Comparison of ENCODE assay signal across 18 cellular contexts in the genomic region with DNA sequence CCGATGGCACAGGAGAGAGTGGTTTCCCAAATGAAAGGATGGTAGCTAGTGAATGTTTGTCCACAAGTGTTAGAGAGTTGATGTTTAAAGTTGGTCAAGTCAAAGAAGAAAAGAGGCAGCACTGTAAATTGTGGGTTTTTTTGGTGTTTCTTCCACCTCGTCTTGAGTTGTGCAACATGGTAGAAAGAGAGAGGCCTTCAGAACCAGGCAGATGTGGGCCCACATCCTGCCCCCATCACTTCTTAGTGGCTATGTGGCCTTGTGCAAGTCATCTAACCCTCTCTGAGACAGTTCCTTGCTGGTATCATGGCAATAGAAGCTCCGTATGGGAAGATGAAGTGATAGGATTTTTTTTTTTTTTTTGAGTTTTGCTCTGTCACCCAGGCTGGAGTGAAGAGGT.
A peak's percentile ranks its signal among the peaks of the same experiment; 100 is the strongest.
DNase-seq lines count a peak whose midpoint lies in the region; ATAC-seq and TF ChIP-seq lines count a peak whose summit lies in the region.
"Had no signal": no experiment of that assay in that cellular context is flagged by ENCODE, and none has a peak within 500 bp of the region (broad histone marks: within the 10 kb centered on the region; RNA-seq: fewer than 3 reads in every experiment).

No MANE protein-coding gene starts in this region.

- H3K4me1 Mint-ChIP-seq in activated naive CD4-positive, alpha-beta T cell treated with anti-CD3 and anti-CD28 coated beads for 36 hours (ENCODE audit: low read depth) = peaks cover 36% of the 10 kb centered on the region
- H3K4me1 Mint-ChIP-seq in activated CD4-positive, alpha-beta memory T cell treated with anti-CD3 and anti-CD28 coated beads for 36 hours (ENCODE audit: low read depth) = peaks cover 39% of the 10 kb centered on the region
- H3K4me1 Mint-ChIP-seq in natural killer cell (peaks cover 61 to 70% of the 10 kb centered on the region in 2 donors), nephron progenitor cell (peaks cover 11% of the 10 kb centered on the region)

- intact Hi-C loops in activated naive CD4-positive, alpha-beta T cell treated with anti-CD3 and anti-CD28 coated beads for 36 hours (cut with micrococcal nuclease) = loop anchor here (5.0 kb wide), 1 partner anchor 45 kb away; no protein-coding TSS in a partner anchor
- intact Hi-C loops in activated CD4-positive, alpha-beta memory T cell treated with anti-CD3 and anti-CD28 coated beads for 36 hours (cut with micrococcal nuclease) = loop anchor here (5.0 kb wide), 2 partner anchors 130 to 300 kb away; a partner anchor contains a TSS
- intact Hi-C loops in natural killer cell (cut with micrococcal nuclease) = loop anchor here (2.0 kb wide), 1 partner anchor 266 kb away; no protein-coding TSS in a partner anchor

- DNase-seq in activated naive CD4-positive, alpha-beta T cell treated with anti-CD3 and anti-CD28 coated beads for 36 hours = peak; percentile 9
- DNase-seq in activated naive CD4-positive, alpha-beta T cell treated with anti-CD3 and anti-CD28 coated beads, Interleukin-2, amount 50 U/mL, for 16 hours = no peak
- DNase-seq in Kasumi-1 (lab: John Stamatoyannopoulos, UW) (peak; percentile 12 to 18), natural killer cell (no peak), nephron progenitor cell (no peak), HEK293T (ENCODE audit: extremely low spot score) (no peak)
- DNase-seq in activated CD4-positive, alpha-beta memory T cell treated with anti-CD3 and anti-CD28 coated beads for 36 hours = peak; percentile 43
- DNase-seq: activated CD4-positive, alpha-beta T cell treated with anti-CD3 and anti-CD28 coated beads, Interleukin-2, amount 50 U/mL, for 1 hour; activated effector memory CD4-positive, alpha-beta T cell treated with anti-CD3 and anti-CD28 coated beads, Interleukin-2, amount 50 U/mL, for 16 hours; brain microvascular endothelial cell; Calu3; foreskin fibroblast; GDM1; NCI-H2081 treated with DMSO at 0.1 percent for 48 hours; NCI-H748 treated with DMSO at 0.1 percent for 48 hours; uterus had no signal

- ATAC-seq in natural killer cell (peak in 2 of 3 donors; percentile 9 to 34), HG03196 (IDR thresholded peaks at IDR 0.05; ENCODE audit: unreplicated experiment) (no peak)

- CTCF ChIA-PET in activated naive CD4-positive, alpha-beta T cell treated with anti-CD3 and anti-CD28 coated beads for 36 hours (lab: Charles Lee) = no interaction called here
- CTCF ChIA-PET in activated CD4-positive, alpha-beta memory T cell treated with anti-CD3 and anti-CD28 coated beads for 36 hours (lab: Charles Lee) = interaction anchor here (0.6 kb wide), 1 partner anchor 57 kb away, joined by 3 read pairs; no protein-coding TSS in a partner anchor
- CTCF ChIA-PET in HEK293T (lab: Yijun Ruan, JAX) = interaction anchor here (0.6 kb wide), 1 partner anchor 396 kb away, joined by 3 read pairs; no protein-coding TSS in a partner anchor

- TF ChIP-seq CTCF in natural killer cell (IDR thresholded peaks at IDR 0.05) (no peak), nephron progenitor cell (IDR thresholded peaks at IDR 0.05) (no peak)

- POLR2A ChIA-PET in activated CD4-positive, alpha-beta memory T cell treated with anti-CD3 and anti-CD28 coated beads for 36 hours (lab: Charles Lee) = no interaction called here
- POLR2A ChIA-PET in HEK293T (lab: Yijun Ruan, JAX) = no interaction called here

- no peak overlapping the region for H3K4me3 Mint-ChIP-seq in activated naive CD4-positive, alpha-beta T cell treated with anti-CD3 and anti-CD28 coated beads for 36 hours
- no peak overlapping the region for H3K4me3 Mint-ChIP-seq in activated CD4-positive, alpha-beta memory T cell treated with anti-CD3 and anti-CD28 coated beads for 36 hours
- H3K4me3 Mint-ChIP-seq in natural killer cell = peak overlapping the region; percentile 40
- no peak overlapping the region for H3K4me3 Mint-ChIP-seq in nephron progenitor cell

- no peak overlapping the region for H3K27ac Mint-ChIP-seq in activated naive CD4-positive, alpha-beta T cell treated with anti-CD3 and anti-CD28 coated beads for 36 hours
- H3K27ac Mint-ChIP-seq in activated CD4-positive, alpha-beta memory T cell treated with anti-CD3 and anti-CD28 coated beads for 36 hours = peak overlapping the region; percentile 63
- peak overlapping the region; percentile 90 to 93 for H3K27ac Mint-ChIP-seq in natural killer cell
- H3K27ac Mint-ChIP-seq in nephron progenitor cell = no peak overlapping the region
- H3K27ac Mint-ChIP-seq: progenitor cell of endocrine pancreas had no signal

- H3K9me3 Mint-ChIP-seq in activated naive CD4-positive, alpha-beta T cell treated with anti-CD3 and anti-CD28 coated beads for 36 hours = peaks cover 2% of the 10 kb centered on the region
- peaks cover 2% of the 10 kb centered on the region for H3K9me3 Mint-ChIP-seq in activated CD4-positive, alpha-beta memory T cell treated with anti-CD3 and anti-CD28 coated beads for 36 hours
- H3K9me3 Mint-ChIP-seq in natural killer cell (peaks cover 8 to 9% of the 10 kb centered on the region in 2 donors), nephron progenitor cell (peaks cover 4% of the 10 kb centered on the region)

- H3K36me3 Mint-ChIP-seq in activated naive CD4-positive, alpha-beta T cell treated with anti-CD3 and anti-CD28 coated beads for 36 hours (ENCODE audit: low read depth) = peaks cover 3% of the 10 kb centered on the region
- H3K36me3 Mint-ChIP-seq in activated CD4-positive, alpha-beta memory T cell treated with anti-CD3 and anti-CD28 coated beads for 36 hours = peaks cover 2% of the 10 kb centered on the region
- peaks cover 16% of the 10 kb centered on the region for H3K36me3 Mint-ChIP-seq in natural killer cell
- no peaks in the 10 kb centered on the region for H3K36me3 Mint-ChIP-seq in nephron progenitor cell (ENCODE audit: low read depth)

- H3K27me3 Mint-ChIP-seq in activated naive CD4-positive, alpha-beta T cell treated with anti-CD3 and anti-CD28 coated beads for 36 hours (ENCODE audit: low read depth) = peaks cover 3% of the 10 kb centered on the region
- H3K27me3 Mint-ChIP-seq in activated CD4-positive, alpha-beta memory T cell treated with anti-CD3 and anti-CD28 coated beads for 36 hours = peaks cover 4% of the 10 kb centered on the region
- H3K27me3 Mint-ChIP-seq in natural killer cell (ENCODE audit: low read depth in 2 of 2) (no peaks in the 10 kb centered on the region), nephron progenitor cell (ENCODE audit: low read depth, poor library complexity) (peaks cover 4% of the 10 kb centered on the region)
- H3K27me3 Mint-ChIP-seq: progenitor cell of endocrine pancreas had no signal

TF ChIP-seq in HEK293T, 16 proteins besides CTCF, POLR2A, EP300 and RAD21:
- no peak for TF ChIP-seq ARNT (IDR thresholded peaks at IDR 0.05)
- TF ChIP-seq SUZ12 (IDR thresholded peaks at IDR 0.05) = no peak
- no peak for TF ChIP-seq TARDBP (IDR thresholded peaks at IDR 0.05)
- no peak for TF ChIP-seq FOXK2 (IDR thresholded peaks at IDR 0.05)
- no peak for TF ChIP-seq L3MBTL2 (conservative IDR thresholded peaks at IDR 0.05)
- no peak for TF ChIP-seq ZNF384 (IDR thresholded peaks at IDR 0.05)
- TF ChIP-seq FOXA1 (IDR thresholded peaks at IDR 0.05) = no peak
- TF ChIP-seq FOXM1 (IDR thresholded peaks at IDR 0.05; ENCODE audit: borderline replicate concordance) = no peak
- TF ChIP-seq, protein P1, sequence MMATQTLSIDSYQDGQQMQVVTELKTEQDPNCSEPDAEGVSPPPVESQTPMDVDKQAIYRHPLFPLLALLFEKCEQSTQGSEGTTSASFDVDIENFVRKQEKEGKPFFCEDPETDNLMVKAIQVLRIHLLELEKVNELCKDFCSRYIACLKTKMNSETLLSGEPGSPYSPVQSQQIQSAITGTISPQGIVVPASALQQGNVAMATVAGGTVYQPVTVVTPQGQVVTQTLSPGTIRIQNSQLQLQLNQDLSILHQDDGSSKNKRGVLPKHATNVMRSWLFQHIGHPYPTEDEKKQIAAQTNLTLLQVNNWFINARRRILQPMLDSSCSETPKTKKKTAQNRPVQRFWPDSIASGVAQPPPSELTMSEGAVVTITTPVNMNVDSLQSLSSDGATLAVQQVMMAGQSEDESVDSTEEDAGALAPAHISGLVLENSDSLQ (IDR thresholded peaks at IDR 0.05) = no peak
- TF ChIP-seq CTBP1 (IDR thresholded peaks at IDR 0.05; ENCODE audit: borderline replicate concordance) = no peak
- TF ChIP-seq SP1 (IDR thresholded peaks at IDR 0.05) = no peak
- TF ChIP-seq LEF1 (IDR thresholded peaks at IDR 0.05; ENCODE audit: borderline replicate concordance) = no peak

Comparison
In these comparisons a context has a peak if more than half of its experiments do, and no peak if none do; other contexts are left out.
1. DNase-seq: peak in activated naive CD4-positive, alpha-beta T cell treated with anti-CD3 and anti-CD28 coated beads for 36 hours (single experiment), Kasumi-1 (2 of 2) and activated CD4-positive, alpha-beta memory T cell treated with anti-CD3 and anti-CD28 coated beads for 36 hours (single experiment); none in activated naive CD4-positive, alpha-beta T cell treated with anti-CD3 and anti-CD28 coated beads, Interleukin-2, amount 50 U/mL, for 16 hours (single experiment), natural killer cell (single experiment), nephron progenitor cell (single experiment) and HEK293T (single experiment).
2. H3K27ac Mint-ChIP-seq: peak in activated CD4-positive, alpha-beta memory T cell treated with anti-CD3 and anti-CD28 coated beads for 36 hours (single experiment) and natural killer cell (2 of 2); none in activated naive CD4-positive, alpha-beta T cell treated with anti-CD3 and anti-CD28 coated beads for 36 hours (single experiment) and nephron progenitor cell (single experiment).